ENCODE assay signal across 4 cellular contexts in the genomic region with DNA sequence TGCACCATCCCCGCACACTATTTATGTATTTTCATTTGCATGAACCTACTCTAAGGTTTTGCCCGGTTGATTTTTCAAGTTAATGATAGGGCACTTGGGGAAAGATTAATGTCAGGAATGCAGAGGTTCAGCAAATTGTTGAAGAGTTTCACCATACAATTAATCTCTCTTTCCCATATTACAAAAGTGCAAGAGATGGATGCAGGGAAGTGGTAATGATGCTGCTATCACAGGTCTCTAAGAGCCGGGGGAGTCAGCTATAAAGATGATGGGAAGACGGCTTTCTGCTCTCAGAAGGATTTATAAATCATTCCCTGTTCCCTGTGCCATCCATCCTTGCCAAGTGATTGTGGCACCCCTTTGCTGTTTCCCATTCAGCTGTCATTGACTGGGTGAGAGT.
"Had no signal": no experiment of that assay in that cellular context is flagged by ENCODE, and none has a peak within 500 bp of the region (broad histone marks: within the 10 kb centered on the region; RNA-seq: fewer than 3 reads in every experiment).

No MANE protein-coding gene starts in this region.

- H3K27ac Mint-ChIP-seq: IgD-negative memory B cell had no signal

- DNase-seq: IMR-90 had no signal

- H3K4me1 Mint-ChIP-seq: IgD-negative memory B cell had no signal

- H3K27ac ChIP-seq: HL-60 had no signal

- H3K4me3 Mint-ChIP-seq: IgD-negative memory B cell had no signal

- H3K36me3 Mint-ChIP-seq: IgD-negative memory B cell had no signal

- H3K4me3 ChIP-seq: K562 had no signal
